15 cellular contexts compared by ENCODE assay signal in genomic region chr13:73544175-73544574, GRCh38.
"Had no signal": no experiment of that assay in that cellular context is flagged by ENCODE, and none has a peak within 500 bp of the region (broad histone marks: within the 10 kb centered on the region; RNA-seq: fewer than 3 reads in every experiment).

No MANE protein-coding gene starts in this region.

- DNase-seq: activated CD4-positive, alpha-beta T cell treated with anti-CD3 and anti-CD28 coated beads, Interleukin-2, amount 50 U/mL, for 48 hours; activated naive CD4-positive, alpha-beta T cell treated with Interleukin-2 at 50 U/mL for 16 hours; anterior cingulate cortex; dermis blood vessel endothelial cell; effector memory CD8-positive, alpha-beta T cell; islet precursor cell; mammary epithelial cell; spleen; stimulated activated naive CD8-positive, alpha-beta T cell treated with anti-CD3 and anti-CD28 coated beads, Interleukin-15, amount 100 ng/mL, for 72 hours; testis; upper lobe of left lung had no signal

- H3K9me3 Mint-ChIP-seq: activated T-helper 17 cell treated with anti-CD3 and anti-CD28 coated beads, Interleukin-2, amount 50 U/mL, for 72 hours; effector memory CD8-positive, alpha-beta T cell; neural crest cell; stimulated activated naive CD8-positive, alpha-beta T cell treated with anti-CD3 and anti-CD28 coated beads, Interleukin-15, amount 100 ng/mL, for 72 hours had no signal

- H3K4me3 ChIP-seq: spleen, testis, upper lobe of left lung had no signal

- H3K27ac ChIP-seq: spleen, testis, upper lobe of left lung had no signal

- H3K4me3 Mint-ChIP-seq: activated T-helper 17 cell treated with anti-CD3 and anti-CD28 coated beads, Interleukin-2, amount 50 U/mL, for 72 hours; effector memory CD8-positive, alpha-beta T cell; neural crest cell; stimulated activated naive CD8-positive, alpha-beta T cell treated with anti-CD3 and anti-CD28 coated beads, Interleukin-15, amount 100 ng/mL, for 72 hours had no signal

- ATAC-seq: activated T-helper 17 cell treated with anti-CD3 and anti-CD28 coated beads, Interleukin-2, amount 50 U/mL, for 72 hours; effector memory CD8-positive, alpha-beta T cell; left lobe of liver; sciatic nerve; stimulated activated naive CD8-positive, alpha-beta T cell treated with anti-CD3 and anti-CD28 coated beads, Interleukin-15, amount 100 ng/mL, for 72 hours had no signal

- H3K27me3 ChIP-seq: spleen, testis, upper lobe of left lung had no signal

- H3K36me3 ChIP-seq: spleen, upper lobe of left lung had no signal

- H3K9me3 ChIP-seq: spleen, testis, upper lobe of left lung had no signal

- H3K27ac Mint-ChIP-seq: activated T-helper 17 cell treated with anti-CD3 and anti-CD28 coated beads, Interleukin-2, amount 50 U/mL, for 72 hours; effector memory CD8-positive, alpha-beta T cell; stimulated activated naive CD8-positive, alpha-beta T cell treated with anti-CD3 and anti-CD28 coated beads, Interleukin-15, amount 100 ng/mL, for 72 hours had no signal

- H3K27me3 Mint-ChIP-seq: activated T-helper 17 cell treated with anti-CD3 and anti-CD28 coated beads, Interleukin-2, amount 50 U/mL, for 72 hours; stimulated activated naive CD8-positive, alpha-beta T cell treated with anti-CD3 and anti-CD28 coated beads, Interleukin-15, amount 100 ng/mL, for 72 hours had no signal

- H3K4me1 ChIP-seq: spleen, testis, upper lobe of left lung had no signal

- H3K4me1 Mint-ChIP-seq: activated T-helper 17 cell treated with anti-CD3 and anti-CD28 coated beads, Interleukin-2, amount 50 U/mL, for 72 hours; stimulated activated naive CD8-positive, alpha-beta T cell treated with anti-CD3 and anti-CD28 coated beads, Interleukin-15, amount 100 ng/mL, for 72 hours had no signal
